In genomic region chr14:25006961-25007795, GRCh38 we compare ENCODE assay signal across 8 cellular contexts. TPM values are rescaled to one million over a fixed set of nuclear protein-coding genes. Genes with fewer than 3 reads are reported as not detected.
A peak's percentile ranks its signal among the peaks of the same experiment; 100 is the strongest.
DNase-seq lines count a peak whose midpoint lies in the region; ATAC-seq and TF ChIP-seq lines count a peak whose summit lies in the region.
"Had no signal": no experiment of that assay in that cellular context is flagged by ENCODE, and none has a peak within 500 bp of the region (broad histone marks: within the 10 kb centered on the region; RNA-seq: fewer than 3 reads in every experiment).

No MANE protein-coding gene starts in this region.

- H3K4me1 Mint-ChIP-seq in progenitor cell of endocrine pancreas (ENCODE audit: low read depth) = peaks cover 29% of the 10 kb centered on the region

- ATAC-seq in GM18520 (IDR thresholded peaks at IDR 0.05; ENCODE audit: unreplicated experiment) = peak; percentile 67
- ATAC-seq in HG03342 (IDR thresholded peaks at IDR 0.05; ENCODE audit: unreplicated experiment) = no peak

- H3K27me3 Mint-ChIP-seq in progenitor cell of endocrine pancreas = no peaks in the 10 kb centered on the region

- TF ChIP-seq CTCF in progenitor cell of endocrine pancreas (IDR thresholded peaks at IDR 0.05; ENCODE audit: unreplicated experiment) = no peak

- H3K27ac Mint-ChIP-seq in progenitor cell of endocrine pancreas = peak overlapping the region; percentile 2
- H3K27ac Mint-ChIP-seq: natural killer cell treated with Interleukin-12 subunit alpha and Interleukin-12 subunit beta and Interleukin-15 and Interleukin-18, amount 100 ng/mL, for 72 hours had no signal

- H3K9me3 Mint-ChIP-seq in progenitor cell of endocrine pancreas (ENCODE audit: low read depth) = peaks cover 4% of the 10 kb centered on the region
- H3K9me3 Mint-ChIP-seq: natural killer cell treated with Interleukin-12 subunit alpha and Interleukin-12 subunit beta and Interleukin-15 and Interleukin-18, amount 100 ng/mL, for 72 hours had no signal

- H3K4me3 Mint-ChIP-seq in progenitor cell of endocrine pancreas (ENCODE audit: low read depth) = no peak overlapping the region
- H3K4me3 Mint-ChIP-seq: natural killer cell treated with Interleukin-12 subunit alpha and Interleukin-12 subunit beta and Interleukin-15 and Interleukin-18, amount 100 ng/mL, for 72 hours had no signal

- DNase-seq in NCI-H2029 treated with DMSO at 0.1 percent for 48 hours (lab: John Stamatoyannopoulos, UW) (peak; percentile 99), fibroblast of gingiva (ENCODE audit: low read depth) (peak; percentile 51), progenitor cell of endocrine pancreas (ENCODE audit: low spot score, unreplicated experiment) (no peak), 8988T (no peak), RPMI8226 (no peak)

- H3K36me3 Mint-ChIP-seq in progenitor cell of endocrine pancreas (ENCODE audit: insufficient read depth) = no peaks in the 10 kb centered on the region
- H3K36me3 Mint-ChIP-seq: natural killer cell treated with Interleukin-12 subunit alpha and Interleukin-12 subunit beta and Interleukin-15 and Interleukin-18, amount 100 ng/mL, for 72 hours had no signal

RNA-seq across cellular contexts. Expression of gene STXBP6, which starts 42.8 kb away (rescaled TPM):
- total RNA-seq in progenitor cell of endocrine pancreas = 11.7 and 11.9 TPM in 2 replicates
- total RNA-seq: natural killer cell treated with Interleukin-12 subunit alpha and Interleukin-12 subunit beta and Interleukin-15 and Interleukin-18, amount 100 ng/mL, for 72 hours had no signal

Comparison
In these comparisons a context has a peak if more than half of its experiments do, and no peak if none do; other contexts are left out.
1. DNase-seq: peak in NCI-H2029 treated with DMSO at 0.1 percent for 48 hours (single experiment) and fibroblast of gingiva (single experiment); none in progenitor cell of endocrine pancreas (single experiment), 8988T (single experiment) and RPMI8226 (single experiment).